8 cellular contexts compared by ENCODE assay signal in the genomic region with DNA sequence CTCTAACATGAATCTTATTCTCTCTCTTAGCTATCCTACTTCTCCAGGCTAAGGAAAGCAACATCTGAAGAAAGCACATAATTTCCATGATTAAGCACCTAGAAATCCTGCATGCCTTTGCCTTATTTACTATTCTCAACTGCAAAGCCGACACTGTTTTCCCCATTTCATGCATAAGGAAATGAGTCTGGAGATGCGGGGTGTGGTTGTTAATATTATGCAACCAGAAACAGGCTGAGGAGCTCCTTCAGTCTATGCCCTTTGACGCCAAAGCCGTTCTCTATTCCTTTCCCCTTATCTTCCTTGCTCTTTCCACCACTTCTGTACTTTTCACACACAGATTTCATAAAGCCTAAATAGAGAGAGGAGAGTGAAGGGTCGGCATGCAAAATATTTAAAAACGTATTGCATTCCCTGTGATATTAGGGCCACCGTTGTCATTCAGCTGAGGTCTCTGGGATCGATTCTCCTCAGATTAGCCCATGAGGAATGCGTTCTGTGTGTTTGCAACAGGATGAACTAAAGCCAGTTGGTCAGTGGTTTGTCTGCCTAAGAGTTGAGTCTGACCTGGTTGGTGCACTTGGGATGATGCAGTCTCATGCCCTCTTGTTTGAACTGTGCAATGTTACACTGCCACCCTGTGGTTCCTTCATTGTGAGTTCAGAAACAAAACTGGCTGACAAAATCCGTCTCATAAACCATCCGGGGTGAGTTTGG. TPM values are rescaled to one million over a fixed set of nuclear protein-coding genes. Genes with fewer than 3 reads are reported as not detected.
A peak's percentile ranks its signal among the peaks of the same experiment; 100 is the strongest.
DNase-seq lines count a peak whose midpoint lies in the region; ATAC-seq, FAIRE-seq and TF ChIP-seq lines count a peak whose summit lies in the region.

No MANE protein-coding gene starts in this region.

- DNase-seq in NCI-H2171 (lab: John Stamatoyannopoulos, UW) = peak; percentile 30
- peak; percentile 86 for DNase-seq in bronchial epithelial cell (ENCODE audit: low read depth)
- DNase-seq in keratinocyte (ENCODE audit: low read depth, low spot score) = peak; percentile 40
- DNase-seq in stimulated activated CD4-positive, alpha-beta T cell treated with anti-CD3 and anti-CD28 coated beads, Interleukin-2, amount 100 ng/mL, for 24 hours = peak; percentile 33 to 63

- no peaks in the 10 kb centered on the region for H3K27me3 ChIP-seq in bronchial epithelial cell (ENCODE audit: control insufficient read depth, insufficient read depth, low read length)
- no peaks in the 10 kb centered on the region for H3K27me3 ChIP-seq in keratinocyte (ENCODE audit: control insufficient read depth, extremely low read depth, insufficient read depth, low read length)

- H3K4me3 ChIP-seq in bronchial epithelial cell (ENCODE audit: low read depth, low read length) = no peak overlapping the region
- peak overlapping the region in 1 of 3 experiments; percentile 14 for H3K4me3 ChIP-seq in keratinocyte (ENCODE audit: control insufficient read depth in 2 of 3, extremely low read depth in 1 of 3, insufficient read depth in 2 of 3, low read depth in 1 of 3, low read length in 3 of 3)

- no peaks in the 10 kb centered on the region for H3K9me3 ChIP-seq in keratinocyte (ENCODE audit: control insufficient read depth, low read depth, low read length)

- H3K36me3 ChIP-seq in bronchial epithelial cell (ENCODE audit: control insufficient read depth, insufficient read depth, low read length) (no peaks in the 10 kb centered on the region), keratinocyte (ENCODE audit: control insufficient read depth in 2 of 2, extremely low read depth in 1 of 2, insufficient read depth in 2 of 2, low read length in 2 of 2) (no peaks in the 10 kb centered on the region)

- H3K79me2 ChIP-seq in keratinocyte (ENCODE audit: control insufficient read depth, insufficient read depth, low read length) = no peaks in the 10 kb centered on the region

- TF ChIP-seq CTCF in 22Rv1 (IDR thresholded peaks at IDR 0.05) = peak; percentile 93
- peak; percentile 76 for TF ChIP-seq CTCF in VCaP (conservative IDR thresholded peaks at IDR 0.05)
- TF ChIP-seq CTCF in bronchial epithelial cell (IDR thresholded peaks at IDR 0.05; ENCODE audit: insufficient read depth, low read length, severe bottlenecking) = peak; percentile 85
- peak; percentile 66 to 86 (median 73) for TF ChIP-seq CTCF in keratinocyte (optimal IDR thresholded peaks at IDR 0.05 in 1 of 3, IDR thresholded peaks at IDR 0.05 in 1 of 3, conservative IDR thresholded peaks at IDR 0.05 in 1 of 3; ENCODE audit: extremely low read depth in 1 of 3, insufficient read depth in 2 of 3, low read length in 3 of 3)

- no peaks in the 10 kb centered on the region for H3K9me1 ChIP-seq in keratinocyte (ENCODE audit: control insufficient read depth, extremely low read depth, insufficient read depth, low read length)

- no peak overlapping the region for H3K9ac ChIP-seq in keratinocyte (ENCODE audit: control insufficient read depth, extremely low read depth, insufficient read depth, low read length)

- H2AFZ ChIP-seq in keratinocyte (ENCODE audit: control insufficient read depth, low read length) = peak overlapping the region; percentile 83

- no peaks in the 10 kb centered on the region for H4K20me1 ChIP-seq in keratinocyte (ENCODE audit: control insufficient read depth, extremely low read depth, insufficient read depth, low read length)

- H3K4me2 ChIP-seq in keratinocyte (ENCODE audit: control insufficient read depth, extremely low read depth, insufficient read depth, low read depth, low read length) = peak overlapping the region; percentile 32

- H3K4me1 ChIP-seq in keratinocyte (ENCODE audit: control insufficient read depth, extremely low read depth, insufficient read depth, low read length) = peaks cover 18% of the 10 kb centered on the region

- peak; percentile 92 for ATAC-seq in GM18502 (IDR thresholded peaks at IDR 0.05; ENCODE audit: poor library complexity, unreplicated experiment)
- peak; percentile 75 for ATAC-seq in HG03064 (IDR thresholded peaks at IDR 0.05; ENCODE audit: low read depth, unreplicated experiment)

- FAIRE-seq in bronchial epithelial cell (lab: Jason Lieb, UNC) = peak; percentile 99
- peak; percentile 98 for FAIRE-seq in keratinocyte (lab: Jason Lieb, UNC)

- dilution Hi-C loops in keratinocyte (cut with MboI; ENCODE audit: extremely low pct_ligation_motif_present, low sequenced_read_pairs) = no loop called here

- no peak overlapping the region for H3K27ac ChIP-seq in 22Rv1
- no peak overlapping the region for H3K27ac ChIP-seq in VCaP
- H3K27ac ChIP-seq in keratinocyte (ENCODE audit: control insufficient read depth, insufficient read depth, low read length) = no peak overlapping the region

RNA-seq across cellular contexts. Expression of a gene that starts 53.1 kb away (rescaled TPM):
- under 0.01 TPM in 1 of 2 replicates, not detected in the other for total RNA-seq in bronchial epithelial cell
- polyA plus RNA-seq in keratinocyte = not detected in 3 replicates
- not detected for polyA plus RNA-seq in keratinocyte (2011; ENCODE audit: low read depth)
- not detected in 2 replicates for polyA plus RNA-seq in keratinocyte (2011; cell fraction: cytosol; rRNA removed)
- not detected in 2 replicates for polyA plus RNA-seq in keratinocyte (2011; cell fraction: nucleus; rRNA removed)
- polyA plus RNA-seq in keratinocyte (2012; ENCODE audit: low replicate concordance) = not detected in 2 replicates
- polyA minus RNA-seq in keratinocyte = not detected in 3 replicates
- not detected for polyA minus RNA-seq in keratinocyte (2011; cell fraction: cytosol; rRNA and poly(A)+ RNA removed)
- not detected in 2 replicates for polyA minus RNA-seq in keratinocyte (2011; cell fraction: nucleus; rRNA and poly(A)+ RNA removed)

Comparison
In these comparisons a context has a peak if more than half of its experiments do, and no peak if none do; other contexts are left out.
1. DNase-seq: peak in every context shown above with its lines; median percentile 86 in bronchial epithelial cell; 48 in stimulated activated CD4-positive, alpha-beta T cell treated with anti-CD3 and anti-CD28 coated beads, Interleukin-2, amount 100 ng/mL, for 24 hours; 40 in keratinocyte; 30 in NCI-H2171.